1 cellular context compared by ENCODE assay signal in genomic region chr3:187773963-187774789, GRCh38.
TF ChIP-seq lines count a peak whose summit lies in the region.

No MANE protein-coding gene starts in this region.

TF ChIP-seq in H1, 55 proteins besides CTCF, POLR2A, EP300 and RAD21 (continued from another document):
- TF ChIP-seq, protein P1, sequence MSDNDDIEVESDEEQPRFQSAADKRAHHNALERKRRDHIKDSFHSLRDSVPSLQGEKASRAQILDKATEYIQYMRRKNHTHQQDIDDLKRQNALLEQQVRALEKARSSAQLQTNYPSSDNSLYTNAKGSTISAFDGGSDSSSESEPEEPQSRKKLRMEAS (IDR thresholded peaks at IDR 0.05), result no peak
- TF ChIP-seq CREB1 (IDR thresholded peaks at IDR 0.05), result no peak
- no peak for TF ChIP-seq SIN3A (conservative IDR thresholded peaks at IDR 0.05 in 1 of 2, IDR thresholded peaks at IDR 0.05 in 1 of 2; ENCODE audit: low read depth in 1 of 2, low read length in 2 of 2)
- no peak for TF ChIP-seq EZH2 (IDR thresholded peaks at IDR 0.05; ENCODE audit: low read depth, low read length, severe bottlenecking)
- TF ChIP-seq JUN (IDR thresholded peaks at IDR 0.05; ENCODE audit: low read depth, low read length), result no peak
- no peak for TF ChIP-seq GTF2F1 (IDR thresholded peaks at IDR 0.05; ENCODE audit: borderline replicate concordance, low read depth, low read length)
- no peak for TF ChIP-seq E2F6 (IDR thresholded peaks at IDR 0.05)
- no peak for TF ChIP-seq KDM5A (IDR thresholded peaks at IDR 0.05; ENCODE audit: low read length)
- no peak for TF ChIP-seq FOSL1 (IDR thresholded peaks at IDR 0.05; ENCODE audit: insufficient read depth, low read depth, low read length)
- no peak for TF ChIP-seq GABPA (IDR thresholded peaks at IDR 0.05; ENCODE audit: borderline replicate concordance, insufficient read depth, low read length)
- TF ChIP-seq POU5F1 (IDR thresholded peaks at IDR 0.05; ENCODE audit: low read depth, low read length), result no peak
- no peak for TF ChIP-seq TCF12 (IDR thresholded peaks at IDR 0.05; ENCODE audit: low read depth, low read length)
- no peak for TF ChIP-seq BCL11A (IDR thresholded peaks at IDR 0.05; ENCODE audit: low read depth in 2 of 2, low read length in 2 of 2)
- TF ChIP-seq CBX8 (IDR thresholded peaks at IDR 0.05; ENCODE audit: borderline replicate concordance, low read depth, low read length), result no peak
- TF ChIP-seq HDAC6 (IDR thresholded peaks at IDR 0.05; ENCODE audit: low read depth, low read length), result no peak
- no peak for TF ChIP-seq USF2 (IDR thresholded peaks at IDR 0.05; ENCODE audit: low read length)
- TF ChIP-seq TAF1 (IDR thresholded peaks at IDR 0.05; ENCODE audit: low read depth, low read length), result no peak
- no peak for TF ChIP-seq EGR1 (IDR thresholded peaks at IDR 0.05; ENCODE audit: borderline replicate concordance, low read depth, low read length)
